23 cellular contexts compared by ENCODE assay signal in genomic region chr6:155165029-155165710, GRCh38.
"Had no signal": no experiment of that assay in that cellular context is flagged by ENCODE, and none has a peak within 500 bp of the region (broad histone marks: within the 10 kb centered on the region; RNA-seq: fewer than 3 reads in every experiment).

No MANE protein-coding gene starts in this region.

- H3K36me3 Mint-ChIP-seq: activated naive CD4-positive, alpha-beta T cell treated with anti-CD3 and anti-CD28 coated beads, Interleukin-2, amount 50 U/mL, for 24 hours; naive thymus-derived CD8-positive, alpha-beta T cell; T-cell had no signal

- H3K27me3 Mint-ChIP-seq: activated CD4-positive, alpha-beta memory T cell treated with anti-CD3 and anti-CD28 coated beads, Interleukin-2, amount 10 ng/mL, durations not matched to agents 7 days and 5 days; activated CD8-positive, alpha-beta memory T cell treated with anti-CD3 and anti-CD28 coated beads, Interleukin-2, amount 10 ng/mL, durations not matched to agents 7 days and 5 days; activated naive CD4-positive, alpha-beta T cell treated with anti-CD3 and anti-CD28 coated beads, Interleukin-2, amount 50 U/mL, for 24 hours; effector memory CD8-positive, alpha-beta T cell; T-cell had no signal

- H3K4me3 Mint-ChIP-seq: activated CD4-positive, alpha-beta memory T cell treated with anti-CD3 and anti-CD28 coated beads, Interleukin-2, amount 10 ng/mL, durations not matched to agents 7 days and 5 days; activated CD8-positive, alpha-beta memory T cell treated with anti-CD3 and anti-CD28 coated beads, Interleukin-2, amount 10 ng/mL, durations not matched to agents 7 days and 5 days; activated naive CD4-positive, alpha-beta T cell treated with anti-CD3 and anti-CD28 coated beads, Interleukin-2, amount 50 U/mL, for 24 hours; activated T-helper 1 cell treated with anti-CD3 and anti-CD28 coated beads, Interleukin-12 subunit alpha, Interleukin-12 subunit beta, Interleukin-2, Interleukin-4 antibody, amounts not matched to agents 30 ng/mL and 10 ng/mL and 1 ng/mL, durations not matched to agents 14 hours and 24 hours and 36 hours; effector memory CD8-positive, alpha-beta T cell; naive thymus-derived CD8-positive, alpha-beta T cell; T-cell; T-helper 2 cell treated with Interferon-gamma antibody and Interleukin-4, amounts not matched to agents 5 μg/mL and 100 μg/mL, for 36 hours had no signal

- H3K4me1 Mint-ChIP-seq: naive thymus-derived CD8-positive, alpha-beta T cell; T-cell had no signal

- DNase-seq: activated CD4-positive, alpha-beta memory T cell treated with anti-CD3 and anti-CD28 coated beads, Interleukin-2, amount 10 ng/mL, durations not matched to agents 7 days and 5 days; activated CD8-positive, alpha-beta memory T cell treated with anti-CD3 and anti-CD28 coated beads, Interleukin-2, amount 10 ng/mL, durations not matched to agents 7 days and 5 days; activated gamma-delta T cell treated with Interleukin-2 at 50 U/mL for 16 hours; activated T-cell treated with anti-CD3 and anti-CD28 coated beads for 4 hours; adrenal gland; brain microvascular endothelial cell; central memory CD4-positive, alpha-beta T cell; effector memory CD8-positive, alpha-beta T cell; esophagus squamous epithelium; gastrocnemius medialis; hippocampal formation; left ventricle myocardium inferior; naive thymus-derived CD8-positive, alpha-beta T cell; ovary; psoas muscle; spleen; stimulated activated CD4-positive, alpha-beta T cell treated with anti-CD3 and anti-CD28 coated beads, Interleukin-4, amount 100 ng/mL, for 1 hour; stimulated activated naive CD4-positive, alpha-beta T cell; T-cell; upper lobe of right lung had no signal

- H3K27ac Mint-ChIP-seq: activated CD4-positive, alpha-beta memory T cell treated with anti-CD3 and anti-CD28 coated beads, Interleukin-2, amount 10 ng/mL, durations not matched to agents 7 days and 5 days; activated CD8-positive, alpha-beta memory T cell treated with anti-CD3 and anti-CD28 coated beads, Interleukin-2, amount 10 ng/mL, durations not matched to agents 7 days and 5 days; activated naive CD4-positive, alpha-beta T cell treated with anti-CD3 and anti-CD28 coated beads, Interleukin-2, amount 50 U/mL, for 24 hours; activated T-helper 1 cell treated with anti-CD3 and anti-CD28 coated beads, Interleukin-12 subunit alpha, Interleukin-12 subunit beta, Interleukin-2, Interleukin-4 antibody, amounts not matched to agents 30 ng/mL and 10 ng/mL and 1 ng/mL, durations not matched to agents 14 hours and 24 hours and 36 hours; naive thymus-derived CD8-positive, alpha-beta T cell; T-cell; T-helper 2 cell treated with Interferon-gamma antibody and Interleukin-4, amounts not matched to agents 5 μg/mL and 100 μg/mL, for 36 hours had no signal

- ATAC-seq: activated CD8-positive, alpha-beta memory T cell treated with anti-CD3 and anti-CD28 coated beads, Interleukin-2, amount 10 ng/mL, durations not matched to agents 7 days and 5 days; effector memory CD8-positive, alpha-beta T cell; gastrocnemius medialis; naive thymus-derived CD8-positive, alpha-beta T cell; psoas muscle; T-cell; upper lobe of right lung had no signal

- H3K9me3 Mint-ChIP-seq: effector memory CD8-positive, alpha-beta T cell; T-cell had no signal
